8 cellular contexts compared by ENCODE assay signal in the genomic region with DNA sequence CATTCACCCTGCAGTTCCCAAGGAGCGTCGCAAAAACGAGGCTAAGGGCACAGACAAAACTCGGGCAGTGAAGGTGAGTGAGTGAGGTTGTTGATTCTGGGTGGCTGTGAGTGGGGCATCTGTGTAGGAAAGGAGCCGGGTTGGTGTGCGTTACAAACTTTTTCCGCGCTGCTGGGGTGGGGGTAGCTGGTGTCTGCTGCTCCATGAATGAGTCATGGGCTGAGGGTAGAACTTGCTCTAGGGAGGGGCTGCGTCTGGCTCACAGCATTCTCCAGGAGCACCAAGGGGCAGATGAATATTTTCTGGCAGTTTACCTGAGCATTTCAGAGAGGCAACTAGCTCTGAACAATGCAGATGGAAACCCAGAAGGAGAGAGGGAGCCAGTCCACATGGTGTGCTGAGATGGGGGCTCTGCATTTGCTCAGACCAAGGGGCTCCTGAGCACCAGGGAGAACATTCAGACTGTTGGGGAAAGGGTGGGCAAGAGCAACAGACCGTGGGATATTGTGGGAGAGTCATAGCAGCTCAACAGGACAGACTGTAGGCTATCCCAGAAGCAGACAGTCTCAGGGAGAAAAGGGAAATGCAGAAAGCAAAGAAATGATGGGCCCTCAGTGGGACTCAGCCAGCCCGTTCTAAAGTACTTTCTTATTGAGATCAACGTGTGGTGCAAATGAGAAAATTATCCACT. TPM values are rescaled to one million over a fixed set of nuclear protein-coding genes. Genes with fewer than 3 reads are reported as not detected.
A peak's percentile ranks its signal among the peaks of the same experiment; 100 is the strongest.
DNase-seq lines count a peak whose midpoint lies in the region; ATAC-seq, FAIRE-seq and TF ChIP-seq lines count a peak whose summit lies in the region.

No MANE protein-coding gene starts in this region.

- TF ChIP-seq CTCF in foreskin keratinocyte (conservative IDR thresholded peaks at IDR 0.05), result no peak

- H3K4me1 Mint-ChIP-seq in T-helper 2 cell treated with Interferon-gamma antibody and Interleukin-4, amounts not matched to agents 5 μg/mL and 100 μg/mL, for 36 hours (ENCODE audit: low read depth), result no peaks in the 10 kb centered on the region

- no peaks in the 10 kb centered on the region for H3K27me3 Mint-ChIP-seq in T-helper 2 cell treated with Interferon-gamma antibody and Interleukin-4, amounts not matched to agents 5 μg/mL and 100 μg/mL, for 36 hours (ENCODE audit: low read depth)

- no peaks in the 10 kb centered on the region for H3K27me3 ChIP-seq in foreskin keratinocyte

- H3K27ac Mint-ChIP-seq in T-helper 2 cell treated with Interferon-gamma antibody and Interleukin-4, amounts not matched to agents 5 μg/mL and 100 μg/mL, for 36 hours, result no peak overlapping the region

- peaks cover 16% of the 10 kb centered on the region for H3K4me1 ChIP-seq in foreskin keratinocyte

- H3K27ac ChIP-seq in foreskin keratinocyte, result peak overlapping the region; percentile 27

- ATAC-seq in GM19043 (IDR thresholded peaks at IDR 0.05; ENCODE audit: low read depth, unreplicated experiment) (peak; percentile 13), foreskin keratinocyte (peak; percentile 94)

- peaks cover 3% of the 10 kb centered on the region for H3K36me3 Mint-ChIP-seq in T-helper 2 cell treated with Interferon-gamma antibody and Interleukin-4, amounts not matched to agents 5 μg/mL and 100 μg/mL, for 36 hours (ENCODE audit: low read depth)

- FAIRE-seq in GM19239 (lab: Jason Lieb, UNC), result no peak

- DNase-seq in T-helper 2 cell treated with Interferon-gamma antibody and Interleukin-4, amounts not matched to agents 5 μg/mL and 100 μg/mL, for 36 hours (ENCODE audit: low spot score), result peak; percentile 11
- peak in 1 of 2 donors; percentile 75 for DNase-seq in foreskin keratinocyte
- DNase-seq in stimulated activated CD4-positive, alpha-beta T cell treated with anti-CD3 and anti-CD28 coated beads, Interleukin-2, amount 100 ng/mL, for 4 hours (ENCODE audit: low read depth), result peak; percentile 46
- no peak for DNase-seq in NCI-H82 (lab: John Stamatoyannopoulos, UW)
- no peak for DNase-seq in GM19239 (ENCODE audit: insufficient read length, low spot score)
- no peak for DNase-seq in NCI-H748 (lab: John Stamatoyannopoulos, UW; ENCODE audit: unreplicated experiment)
- DNase-seq in NK-92 (lab: John Stamatoyannopoulos, UW; ENCODE audit: unreplicated experiment), result no peak

- no peak overlapping the region for H3K4me3 Mint-ChIP-seq in T-helper 2 cell treated with Interferon-gamma antibody and Interleukin-4, amounts not matched to agents 5 μg/mL and 100 μg/mL, for 36 hours

- H3K9me3 Mint-ChIP-seq in T-helper 2 cell treated with Interferon-gamma antibody and Interleukin-4, amounts not matched to agents 5 μg/mL and 100 μg/mL, for 36 hours, result no peaks in the 10 kb centered on the region

RNA-seq across cellular contexts. Expression of a gene that starts 18.8 kb away (rescaled TPM):
- not detected in 2 replicates for total RNA-seq in foreskin keratinocyte
- polyA plus RNA-seq in foreskin keratinocyte, result not detected in 2 replicates

RNA-seq across cellular contexts. Expression of a gene that starts 29.5 kb away (rescaled TPM):
- 34.8 and 43.8 TPM in 2 replicates for total RNA-seq in foreskin keratinocyte
- polyA plus RNA-seq in foreskin keratinocyte, result 25.4 and 27.9 TPM in 2 replicates

Comparison
In these comparisons a context has a peak if more than half of its experiments do, and no peak if none do; other contexts are left out.
1. DNase-seq: peak in T-helper 2 cell treated with Interferon-gamma antibody and Interleukin-4, amounts not matched to agents 5 μg/mL and 100 μg/mL, for 36 hours (single experiment) and stimulated activated CD4-positive, alpha-beta T cell treated with anti-CD3 and anti-CD28 coated beads, Interleukin-2, amount 100 ng/mL, for 4 hours (single experiment); none in NCI-H82 (single experiment), GM19239 (single experiment), NCI-H748 (single experiment) and NK-92 (single experiment).